30 cellular contexts compared by ENCODE assay signal in genomic region chr7:12124028-12124427, GRCh38.
"Had no signal": no experiment of that assay in that cellular context is flagged by ENCODE, and none has a peak within 500 bp of the region (broad histone marks: within the 10 kb centered on the region; RNA-seq: fewer than 3 reads in every experiment).

No MANE protein-coding gene starts in this region.

- DNase-seq: activated CD4-positive, alpha-beta T cell treated with anti-CD3 and anti-CD28 coated beads, Interleukin-2, amount 50 U/mL, for 4 hours; activated CD8-positive, alpha-beta T cell treated with anti-CD3 and anti-CD28 coated beads, Interleukin-2, amount 10 ng/mL, durations not matched to agents 7 days and 5 days; activated gamma-delta T cell; activated naive CD4-positive, alpha-beta T cell treated with Interleukin-2 at 50 U/mL for 16 hours; activated naive CD8-positive, alpha-beta T cell treated with anti-CD3 and anti-CD28 coated beads, Interleukin-2, amount 10 ng/mL, durations not matched to agents 7 days and 5 days; activated T-cell treated with anti-CD3 and anti-CD28 coated beads, Interleukin-2, amount 50 U/mL, for 24 hours; amygdala; MM.1S; MV-4-11; NCI-H1092; NCI-H1436 treated with DMSO at 0.1 percent for 48 hours; NCI-H1694 treated with DMSO at 0.1 percent for 48 hours; NCI-H2029; NCI-H2107; NCI-H2171; NCI-H510A; NCI-H526; NCI-H748 treated with DMSO at 0.1 percent for 48 hours; NK-92 treated with Interleukin-12 subunit alpha and Interleukin-12 subunit beta, amount 100 ng/mL, for 24 hours; SHP77; SJCRH30; T1000; WERI-Rb-1 had no signal

- H3K27me3 Mint-ChIP-seq: activated naive CD4-positive, alpha-beta T cell treated with anti-CD3 and anti-CD28 coated beads, Interleukin-2, amount 50 U/mL, for 24 hours had no signal

- H3K9ac ChIP-seq: KMS-11 had no signal

- H3K9me3 Mint-ChIP-seq: activated CD4-positive, alpha-beta T cell treated with anti-CD3 and anti-CD28 coated beads, Interleukin-2, amount 10 ng/mL, durations not matched to agents 24 days and 14 days; activated naive CD4-positive, alpha-beta T cell treated with anti-CD3 and anti-CD28 coated beads, Interleukin-2, amount 50 U/mL, for 24 hours; activated T-cell treated with anti-CD3 and anti-CD28 coated beads, Interleukin-2, amount 50 U/mL, for 24 hours; activated T-helper 2 cell treated with anti-CD3 and anti-CD28 coated beads, Interferon-gamma antibody, Interleukin-2, Interleukin-4, amounts not matched to agents 10 μg/mL and 5 μg/mL and 100 μg/mL, durations not matched to agents 14 hours and 24 hours and 36 hours had no signal

- H3K4me2 ChIP-seq: KMS-11 had no signal

- H3K27ac Mint-ChIP-seq: activated CD4-positive, alpha-beta T cell treated with anti-CD3 and anti-CD28 coated beads, Interleukin-2, amount 10 ng/mL, durations not matched to agents 24 days and 14 days; activated CD8-positive, alpha-beta T cell treated with anti-CD3 and anti-CD28 coated beads, Interleukin-2, amount 10 ng/mL, durations not matched to agents 7 days and 5 days; activated naive CD4-positive, alpha-beta T cell treated with anti-CD3 and anti-CD28 coated beads, Interleukin-2, amount 50 U/mL, for 24 hours; activated naive CD8-positive, alpha-beta T cell treated with anti-CD3 and anti-CD28 coated beads, Interleukin-2, amount 10 ng/mL, durations not matched to agents 7 days and 5 days; activated T-cell treated with anti-CD3 and anti-CD28 coated beads, Interleukin-2, amount 50 U/mL, for 24 hours; activated T-helper 2 cell treated with anti-CD3 and anti-CD28 coated beads, Interferon-gamma antibody, Interleukin-2, Interleukin-4, amounts not matched to agents 10 μg/mL and 5 μg/mL and 100 μg/mL, durations not matched to agents 14 hours and 24 hours and 36 hours had no signal

- H3K27me3 ChIP-seq: ascending aorta, cardiac muscle cell, SJCRH30 had no signal

- H3K4me3 Mint-ChIP-seq: activated CD4-positive, alpha-beta T cell treated with anti-CD3 and anti-CD28 coated beads, Interleukin-2, amount 10 ng/mL, durations not matched to agents 24 days and 14 days; activated CD8-positive, alpha-beta T cell treated with anti-CD3 and anti-CD28 coated beads, Interleukin-2, amount 10 ng/mL, durations not matched to agents 7 days and 5 days; activated naive CD4-positive, alpha-beta T cell treated with anti-CD3 and anti-CD28 coated beads, Interleukin-2, amount 50 U/mL, for 24 hours; activated naive CD8-positive, alpha-beta T cell treated with anti-CD3 and anti-CD28 coated beads, Interleukin-2, amount 10 ng/mL, durations not matched to agents 7 days and 5 days; activated T-cell treated with anti-CD3 and anti-CD28 coated beads, Interleukin-2, amount 50 U/mL, for 24 hours had no signal

- ATAC-seq: activated CD8-positive, alpha-beta T cell treated with anti-CD3 and anti-CD28 coated beads, Interleukin-2, amount 10 ng/mL, durations not matched to agents 7 days and 5 days had no signal

- H3K4me1 ChIP-seq: ascending aorta, SJCRH30 had no signal

- H3K9me3 ChIP-seq: ascending aorta, SJCRH30 had no signal

- H3K27ac ChIP-seq: ascending aorta, cardiac muscle cell, KMS-11, SJCRH30, SK-N-MC, WERI-Rb-1 had no signal

- H3K36me3 ChIP-seq: ascending aorta, cardiac muscle cell, SJCRH30, WERI-Rb-1 had no signal

- H3K4me3 ChIP-seq: ascending aorta, cardiac muscle cell, SJCRH30, SK-N-MC had no signal

- H3K4me1 Mint-ChIP-seq: activated CD4-positive, alpha-beta T cell treated with anti-CD3 and anti-CD28 coated beads, Interleukin-2, amount 10 ng/mL, durations not matched to agents 24 days and 14 days; activated naive CD8-positive, alpha-beta T cell treated with anti-CD3 and anti-CD28 coated beads, Interleukin-2, amount 10 ng/mL, durations not matched to agents 7 days and 5 days had no signal
